In the genomic region with DNA sequence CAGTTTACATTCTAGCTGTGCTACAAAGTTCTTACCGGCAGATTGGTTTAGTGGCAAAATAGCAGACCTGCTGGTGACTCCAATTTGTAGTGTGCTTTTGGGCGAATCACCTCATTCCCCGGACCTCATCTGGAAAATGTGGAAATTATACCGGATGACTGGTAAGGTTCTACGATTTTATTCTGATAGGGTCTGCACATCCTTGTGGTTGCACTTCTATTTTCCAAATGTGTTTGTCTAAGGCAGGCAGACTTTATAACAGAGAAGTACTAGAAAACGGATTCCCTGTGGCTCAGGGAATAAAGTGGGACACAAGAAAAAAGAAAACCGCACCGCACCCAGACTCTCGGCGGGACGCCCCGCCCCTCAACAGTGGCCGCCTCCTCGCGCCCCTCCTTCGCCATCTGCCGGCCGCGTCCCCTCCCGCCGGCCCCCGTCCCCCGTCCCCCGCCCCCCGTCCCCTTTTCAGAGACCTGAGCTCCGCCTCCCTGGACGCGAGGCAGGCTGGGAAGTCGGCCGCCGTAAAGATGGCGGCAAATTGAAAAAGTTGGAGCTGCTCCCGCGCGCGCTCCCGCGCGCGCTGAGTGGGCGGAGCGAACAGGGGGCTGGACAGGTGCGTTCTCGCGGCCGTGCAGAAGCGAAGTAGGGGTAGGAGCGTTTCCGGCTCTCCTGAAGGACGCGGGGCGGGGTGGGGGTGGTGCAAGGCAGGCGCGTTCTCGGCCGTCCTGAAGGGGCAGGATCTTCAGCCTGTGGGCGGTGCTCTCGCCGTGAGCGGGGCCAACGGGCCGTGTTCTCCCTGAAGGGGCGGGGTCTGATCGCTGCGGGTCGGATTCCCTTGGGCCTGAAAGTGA, we compare ENCODE assay signal across 8 cellular contexts. TPM values are rescaled to one million over a fixed set of nuclear protein-coding genes. Genes with fewer than 3 reads are reported as not detected.
DNase-seq lines count a peak whose midpoint lies in the region; ATAC-seq and FAIRE-seq lines count a peak whose summit lies in the region.

No MANE protein-coding gene starts in this region.

- no peaks in the 10 kb centered on the region for H3K27me3 Mint-ChIP-seq in activated T-helper 1 cell treated with anti-CD3 and anti-CD28 coated beads, Interleukin-12 subunit alpha, Interleukin-12 subunit beta, Interleukin-2, Interleukin-4 antibody, amounts not matched to agents 30 ng/mL and 10 ng/mL and 1 ng/mL, durations not matched to agents 14 hours and 24 hours and 36 hours (ENCODE audit: insufficient read depth)
- H3K27me3 Mint-ChIP-seq in naive B cell, result no peaks in the 10 kb centered on the region

- peaks cover 9% of the 10 kb centered on the region for H4K20me1 ChIP-seq in Karpas-422 (ENCODE audit: insufficient read depth, low read depth, low read length)

- peaks cover 81% of the 10 kb centered on the region for H3K4me1 ChIP-seq in Karpas-422 (ENCODE audit: low read length)

- peaks cover 10% of the 10 kb centered on the region; the same call in 1 of the 2 replicates for H3K36me3 ChIP-seq in Karpas-422 (ENCODE audit: insufficient read depth, low read length)

- peak overlapping the region; percentile 72; the same call in 1 of the 2 replicates for H2AFZ ChIP-seq in Karpas-422 (ENCODE audit: low read length)

- H3K27me3 ChIP-seq in Karpas-422 (ENCODE audit: low read length), result no peaks in the 10 kb centered on the region

- H3K9me3 ChIP-seq in Karpas-422 (ENCODE audit: low read length), result no peaks in the 10 kb centered on the region

- FAIRE-seq in RCC 7860 (lab: Jason Lieb, UNC), result peak; percentile 75

- peaks cover 58% of the 10 kb centered on the region for H3K4me1 Mint-ChIP-seq in activated T-helper 1 cell treated with anti-CD3 and anti-CD28 coated beads, Interleukin-12 subunit alpha, Interleukin-12 subunit beta, Interleukin-2, Interleukin-4 antibody, amounts not matched to agents 30 ng/mL and 10 ng/mL and 1 ng/mL, durations not matched to agents 14 hours and 24 hours and 36 hours (ENCODE audit: low read depth)
- peaks cover 42 to 56% (median 56%) of the 10 kb centered on the region in 3 donors for H3K4me1 Mint-ChIP-seq in naive B cell
- H3K4me1 Mint-ChIP-seq in stimulated activated effector memory CD8-positive, alpha-beta T cell treated with anti-CD3 and anti-CD28 coated beads, Interleukin-12 subunit alpha, Interleukin-12 subunit beta, amount 100 ng/mL, for 72 hours, result peaks cover 53% of the 10 kb centered on the region

- peak overlapping the region; percentile 91 for H3K9ac ChIP-seq in Karpas-422 (ENCODE audit: low read length)

- no peaks in the 10 kb centered on the region for H3K9me2 ChIP-seq in Karpas-422 (replicated peaks; ENCODE audit: insufficient read depth, low read length)

- peak overlapping the region; percentile 91 for H3K27ac Mint-ChIP-seq in activated T-helper 1 cell treated with anti-CD3 and anti-CD28 coated beads, Interleukin-12 subunit alpha, Interleukin-12 subunit beta, Interleukin-2, Interleukin-4 antibody, amounts not matched to agents 30 ng/mL and 10 ng/mL and 1 ng/mL, durations not matched to agents 14 hours and 24 hours and 36 hours
- peak overlapping the region; percentile 90 to 99 (median 98) for H3K27ac Mint-ChIP-seq in naive B cell
- H3K27ac Mint-ChIP-seq in stimulated activated effector memory CD8-positive, alpha-beta T cell treated with anti-CD3 and anti-CD28 coated beads, Interleukin-12 subunit alpha, Interleukin-12 subunit beta, amount 100 ng/mL, for 72 hours, result peak overlapping the region; percentile 81

- intact Hi-C loops in activated T-helper 1 cell treated with anti-CD3 and anti-CD28 coated beads, Interleukin-12 subunit alpha, Interleukin-12 subunit beta, Interleukin-2, Interleukin-4 antibody, amounts not matched to agents 30 ng/mL and 10 ng/mL and 1 ng/mL, durations not matched to agents 14 hours and 24 hours and 36 hours (cut with micrococcal nuclease), result loop anchor here (1.0 kb wide), 8 partner anchors 13 to 393 kb away; partner anchors contain the start of genes H2AZ2, OGDH, PPIA and TBRG4

- peaks cover 11% of the 10 kb centered on the region for H3K36me3 Mint-ChIP-seq in activated T-helper 1 cell treated with anti-CD3 and anti-CD28 coated beads, Interleukin-12 subunit alpha, Interleukin-12 subunit beta, Interleukin-2, Interleukin-4 antibody, amounts not matched to agents 30 ng/mL and 10 ng/mL and 1 ng/mL, durations not matched to agents 14 hours and 24 hours and 36 hours (ENCODE audit: low read depth)
- H3K36me3 Mint-ChIP-seq in naive B cell, result no peaks in the 10 kb centered on the region
- peaks cover 47% of the 10 kb centered on the region for H3K36me3 Mint-ChIP-seq in stimulated activated effector memory CD8-positive, alpha-beta T cell treated with anti-CD3 and anti-CD28 coated beads, Interleukin-12 subunit alpha, Interleukin-12 subunit beta, amount 100 ng/mL, for 72 hours

- ATAC-seq in GM21825 (IDR thresholded peaks at IDR 0.05; ENCODE audit: unreplicated experiment), result peak; percentile 74
- ATAC-seq in naive B cell (ENCODE audit: low read depth in 2 of 2), result peak; percentile 78 to 79
- peak; percentile 93 for ATAC-seq in stimulated activated effector memory CD8-positive, alpha-beta T cell treated with anti-CD3 and anti-CD28 coated beads, Interleukin-12 subunit alpha, Interleukin-12 subunit beta, amount 100 ng/mL, for 72 hours

- peak; percentile 100 for DNase-seq in DMS79 treated with DMSO at 0.1 percent for 48 hours (lab: John Stamatoyannopoulos, UW)
- peak; percentile 100 for DNase-seq in Karpas-422
- peak; percentile 98 for DNase-seq in RCC 7860 (ENCODE audit: low spot score)
- DNase-seq in activated T-helper 1 cell treated with anti-CD3 and anti-CD28 coated beads, Interleukin-12 subunit alpha, Interleukin-12 subunit beta, Interleukin-2, Interleukin-4 antibody, amounts not matched to agents 30 ng/mL and 10 ng/mL and 1 ng/mL, durations not matched to agents 14 hours and 24 hours and 36 hours (ENCODE audit: low spot score), result peak; percentile 99
- peak; percentile 99 for DNase-seq in fibroblast of gingiva (ENCODE audit: low read depth)
- peak; percentile 98 for DNase-seq in naive B cell
- DNase-seq in stimulated activated effector memory CD8-positive, alpha-beta T cell treated with anti-CD3 and anti-CD28 coated beads, Interleukin-12 subunit alpha, Interleukin-12 subunit beta, amount 100 ng/mL, for 72 hours (ENCODE audit: low spot score in 2 of 2), result peak; percentile 94 to 99

- peak overlapping the region; percentile 98 for H3K27ac ChIP-seq in Karpas-422 (ENCODE audit: low read length)

- peak overlapping the region; percentile 100 for H3K4me2 ChIP-seq in Karpas-422 (ENCODE audit: low read depth, low read length, poor library complexity, severe bottlenecking)

- H3K4me3 ChIP-seq in Karpas-422 (ENCODE audit: low read length), result peak overlapping the region; percentile 93

- no peaks in the 10 kb centered on the region for H3K9me3 Mint-ChIP-seq in activated T-helper 1 cell treated with anti-CD3 and anti-CD28 coated beads, Interleukin-12 subunit alpha, Interleukin-12 subunit beta, Interleukin-2, Interleukin-4 antibody, amounts not matched to agents 30 ng/mL and 10 ng/mL and 1 ng/mL, durations not matched to agents 14 hours and 24 hours and 36 hours
- no peaks in the 10 kb centered on the region for H3K9me3 Mint-ChIP-seq in naive B cell
- no peaks in the 10 kb centered on the region for H3K9me3 Mint-ChIP-seq in stimulated activated effector memory CD8-positive, alpha-beta T cell treated with anti-CD3 and anti-CD28 coated beads, Interleukin-12 subunit alpha, Interleukin-12 subunit beta, amount 100 ng/mL, for 72 hours

- H3K4me3 Mint-ChIP-seq in activated T-helper 1 cell treated with anti-CD3 and anti-CD28 coated beads, Interleukin-12 subunit alpha, Interleukin-12 subunit beta, Interleukin-2, Interleukin-4 antibody, amounts not matched to agents 30 ng/mL and 10 ng/mL and 1 ng/mL, durations not matched to agents 14 hours and 24 hours and 36 hours, result peak overlapping the region; percentile 88
- H3K4me3 Mint-ChIP-seq in naive B cell, result peak overlapping the region; percentile 95 to 99 (median 98)
- peak overlapping the region; percentile 79 for H3K4me3 Mint-ChIP-seq in stimulated activated effector memory CD8-positive, alpha-beta T cell treated with anti-CD3 and anti-CD28 coated beads, Interleukin-12 subunit alpha, Interleukin-12 subunit beta, amount 100 ng/mL, for 72 hours

- H3K79me2 ChIP-seq in Karpas-422 (ENCODE audit: low read length), result peaks cover 41% of the 10 kb centered on the region

RNA-seq across cellular contexts. Expression of gene CCM2, which starts 0.5 kb away (rescaled TPM):
- total RNA-seq in Karpas-422 (2014; rRNA removed; shearing (Covaris generic); ENCODE audit: low replicate concordance), result 42.5 and 78.8 TPM in 2 replicates
- 59.2 and 65.5 TPM in 2 replicates for total RNA-seq in activated T-helper 1 cell treated with anti-CD3 and anti-CD28 coated beads, Interleukin-12 subunit alpha, Interleukin-12 subunit beta, Interleukin-2, Interleukin-4 antibody, amounts not matched to agents 30 ng/mL and 10 ng/mL and 1 ng/mL, durations not matched to agents 14 hours and 24 hours and 36 hours
- polyA plus RNA-seq in naive B cell (ENCODE audit: low read depth in 6 of 6), result 100 to 1,000 TPM in 2 of 6 donors, 10 to 100 TPM in 4; 69.3 to 136 (median 77.3) TPM

RNA-seq across cellular contexts. Expression of gene MYO1G, which starts 20.7 kb away (rescaled TPM):
- 62.4 and 130 TPM in 2 replicates for total RNA-seq in Karpas-422 (2014; rRNA removed; shearing (Covaris generic); ENCODE audit: low replicate concordance)
- total RNA-seq in activated T-helper 1 cell treated with anti-CD3 and anti-CD28 coated beads, Interleukin-12 subunit alpha, Interleukin-12 subunit beta, Interleukin-2, Interleukin-4 antibody, amounts not matched to agents 30 ng/mL and 10 ng/mL and 1 ng/mL, durations not matched to agents 14 hours and 24 hours and 36 hours, result 252 and 258 TPM in 2 replicates
- 100 to 1,000 TPM in 3 of 6 donors, 10 to 100 TPM in 3; 83.1 to 151 (median 99.6) TPM for polyA plus RNA-seq in naive B cell (ENCODE audit: low read depth in 6 of 6)

Comparison
In these comparisons a context has a peak if more than half of its experiments do, and no peak if none do; other contexts are left out.
1. Peak in every context shown above with its lines: DNase-seq, ATAC-seq, H3K4me3 ChIP-seq and H3K27ac ChIP-seq.